ENCODE assay signal across 9 cellular contexts in the genomic region with DNA sequence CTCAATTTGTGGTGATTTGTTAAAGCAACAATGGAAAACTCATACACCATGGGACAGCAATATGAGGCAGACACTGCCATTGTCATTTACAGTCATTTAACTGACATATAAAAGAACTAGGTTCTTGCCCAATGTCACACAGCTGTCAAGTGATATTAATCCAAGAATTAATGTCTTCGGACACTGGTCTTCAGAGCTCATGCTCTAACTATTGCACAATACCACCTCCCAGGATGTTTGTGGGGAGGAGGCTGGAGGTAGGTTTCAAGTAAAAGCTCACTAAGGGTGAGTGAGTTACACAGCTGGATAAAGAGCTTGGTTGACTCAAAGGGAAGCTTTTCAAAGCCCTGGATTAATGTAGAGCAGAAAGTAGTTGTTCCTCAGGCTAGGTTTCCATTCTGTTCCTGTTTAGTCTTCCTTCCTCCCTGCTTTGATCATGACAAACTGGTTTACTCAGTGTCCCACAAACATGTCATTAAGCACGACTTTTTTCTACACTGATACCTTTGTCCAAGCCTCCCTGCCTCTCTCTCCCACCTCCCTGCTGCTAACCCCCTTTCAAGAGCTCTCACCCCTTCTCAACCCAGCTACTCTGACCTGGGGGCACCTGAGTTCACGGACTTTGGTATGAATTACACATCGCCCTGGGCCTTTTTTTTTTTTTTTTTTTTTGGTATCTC. TPM values are rescaled to one million over a fixed set of nuclear protein-coding genes. Genes with fewer than 3 reads are reported as not detected.
DNase-seq lines count a peak whose midpoint lies in the region; TF ChIP-seq lines count a peak whose summit lies in the region.
"Had no signal": no experiment of that assay in that cellular context is flagged by ENCODE, and none has a peak within 500 bp of the region (broad histone marks: within the 10 kb centered on the region; RNA-seq: fewer than 3 reads in every experiment).

No MANE protein-coding gene starts in this region.

- H3K27ac Mint-ChIP-seq in immature natural killer cell, result peak overlapping the region; percentile 35 to 89 (median 73)

- no peak overlapping the region for H2AFZ ChIP-seq in ACC112 (ENCODE audit: low read length, unreplicated experiment)
- no peak overlapping the region for H2AFZ ChIP-seq in mesenchymal stem cell (ENCODE audit: low read depth, low read length)

- H3K4me2 ChIP-seq in mesenchymal stem cell (ENCODE audit: low read length, poor library complexity, severe bottlenecking), result no peak overlapping the region

- H3K4ac ChIP-seq in mesenchymal stem cell (ENCODE audit: low read depth in 1 of 2, low read length in 2 of 2), result no peak overlapping the region

- no peak overlapping the region for H3K9ac ChIP-seq in mesenchymal stem cell (ENCODE audit: low read length)

- H3K79me2 ChIP-seq in ACC112 (ENCODE audit: control insufficient read depth, insufficient read depth, low read length, unreplicated experiment), result no peaks in the 10 kb centered on the region

- no peak overlapping the region for H2BK120ac ChIP-seq in mesenchymal stem cell (ENCODE audit: low read depth, low read length)

- H3K9me3 Mint-ChIP-seq in immature natural killer cell, result no peaks in the 10 kb centered on the region

- H2BK5ac ChIP-seq in mesenchymal stem cell (ENCODE audit: low read depth, low read length, poor library complexity, severe bottlenecking), result no peak overlapping the region

- H3K36me3 ChIP-seq in ACC112 (ENCODE audit: insufficient read depth, low read length) (no peaks in the 10 kb centered on the region), mesenchymal stem cell (ENCODE audit: control insufficient read depth in 1 of 2, insufficient read depth in 2 of 2, low read depth in 1 of 2, low read length in 2 of 2) (no peaks in the 10 kb centered on the region)
- H3K36me3 ChIP-seq: Peyer's patch had no signal

- no peak overlapping the region for H2BK12ac ChIP-seq in mesenchymal stem cell (ENCODE audit: low read length in 2 of 2)

- H2AK5ac ChIP-seq in mesenchymal stem cell (ENCODE audit: low read length, severe bottlenecking), result no peak overlapping the region

- H3K23ac ChIP-seq in mesenchymal stem cell (ENCODE audit: low read length in 2 of 2), result no peak overlapping the region

- H3K14ac ChIP-seq in mesenchymal stem cell (ENCODE audit: low read length in 2 of 2), result no peak overlapping the region

- H3K4me3 ChIP-seq in ACC112 (ENCODE audit: low read depth, low read length), result peak overlapping the region; percentile 88; the same call in 1 of the 2 replicates
- peak overlapping the region; percentile 72; the same call in 1 of the 2 replicates for H3K4me3 ChIP-seq in HL-60 (replicated peaks; ENCODE audit: insufficient read depth, low read length)
- no peak overlapping the region for H3K4me3 ChIP-seq in mesenchymal stem cell (ENCODE audit: insufficient read depth in 1 of 2, low read depth in 1 of 2, low read length in 2 of 2)

- DNase-seq in HL-60 (ENCODE audit: low read depth in 1 of 2, low spot score in 1 of 2), result peak; percentile 59 to 88
- DNase-seq in immature natural killer cell, result no peak
- no peak for DNase-seq in effector CD4-positive, alpha-beta T cell
- DNase-seq in NCI-H187 treated with DMSO at 0.1 percent for 48 hours (lab: John Stamatoyannopoulos, UW), result no peak
- no peak for DNase-seq in mesenchymal stem cell
- DNase-seq in retina, result no peak

- peaks cover 10% of the 10 kb centered on the region for H3K4me1 ChIP-seq in ACC112 (ENCODE audit: control insufficient read depth, insufficient read depth, low read length, unreplicated experiment)
- H3K4me1 ChIP-seq in mesenchymal stem cell (ENCODE audit: control insufficient read depth, insufficient read depth, low read depth, low read length), result peaks cover 6% of the 10 kb centered on the region

- no peak overlapping the region for H3K18ac ChIP-seq in mesenchymal stem cell (ENCODE audit: low read depth in 1 of 2, low read length in 2 of 2)

- H3K36me3 Mint-ChIP-seq in immature natural killer cell, result no peaks in the 10 kb centered on the region

- H2BK15ac ChIP-seq in mesenchymal stem cell (ENCODE audit: low read depth, poor library complexity, severe bottlenecking), result no peak overlapping the region

- 75% methylated on average over 3 of the region's 4 CpGs for WGBS in mesenchymal stem cell

- TF ChIP-seq CTCF in HL-60 (IDR thresholded peaks at IDR 0.05; ENCODE audit: insufficient read depth, low read length), result no peak
- no peak for TF ChIP-seq CTCF in VCaP (conservative IDR thresholded peaks at IDR 0.05)

- H3K27me3 Mint-ChIP-seq in immature natural killer cell (ENCODE audit: low read depth in 3 of 3), result peaks cover under 1 to 6% (median 2%) of the 10 kb centered on the region in 3 donors

- H3K27me3 ChIP-seq in ACC112 (ENCODE audit: insufficient read depth, low read length), result no peaks in the 10 kb centered on the region
- H3K27me3 ChIP-seq in HL-60 (ENCODE audit: insufficient read depth, poor library complexity, severe bottlenecking), result no peaks in the 10 kb centered on the region
- peaks cover 0 to 17% of the 10 kb centered on the region in 2 experiments for H3K27me3 ChIP-seq in mesenchymal stem cell (ENCODE audit: control insufficient read depth in 1 of 2, insufficient read depth in 1 of 2, low read length in 2 of 2)
- H3K27me3 ChIP-seq: Peyer's patch had no signal

- H3K4me1 Mint-ChIP-seq in immature natural killer cell, result peaks cover 20 to 27% of the 10 kb centered on the region in 2 donors

- no peak overlapping the region for H4K91ac ChIP-seq in mesenchymal stem cell (ENCODE audit: low read length)

- H3K4me3 Mint-ChIP-seq in immature natural killer cell, result peak overlapping the region; percentile 92 to 94 (median 94)

- no peak overlapping the region for H3K27ac ChIP-seq in ACC112 (ENCODE audit: low read depth, low read length)
- H3K27ac ChIP-seq in HL-60 (replicated peaks), result peak overlapping the region; percentile 86
- peak overlapping the region; percentile 92 for H3K27ac ChIP-seq in VCaP
- H3K27ac ChIP-seq in mesenchymal stem cell (ENCODE audit: low read length, poor library complexity, severe bottlenecking), result no peak overlapping the region

- H4K8ac ChIP-seq in mesenchymal stem cell (ENCODE audit: low read length), result no peak overlapping the region

- H3K9me3 ChIP-seq in mesenchymal stem cell (ENCODE audit: control insufficient read depth, low read length), result no peaks in the 10 kb centered on the region
- H3K9me3 ChIP-seq: Peyer's patch had no signal

- peaks cover 5% of the 10 kb centered on the region for H3K79me1 ChIP-seq in mesenchymal stem cell (replicated peaks; ENCODE audit: low read length, poor library complexity, severe bottlenecking)

RNA-seq across cellular contexts. Expression of a gene that starts 1.0 kb away (rescaled TPM):
- 10 to 100 TPM in 1 of 3 donors, 1 to 10 TPM in 2; 6.4 to 13.1 (median 8.7) TPM for polyA plus RNA-seq in immature natural killer cell
- polyA plus RNA-seq in mesenchymal stem cell (2013, experiment 1 of 2), result 6.3 TPM
- 6.8 TPM for polyA plus RNA-seq in mesenchymal stem cell (2013, experiment 2 of 2)

Comparison
In these comparisons a context has a peak if more than half of its experiments do, and no peak if none do; other contexts are left out.
1. H3K27ac ChIP-seq: peak in HL-60 (single experiment) and VCaP (single experiment); none in ACC112 (single experiment) and mesenchymal stem cell (single experiment).
2. H3K4me3 ChIP-seq: peak in ACC112 (single experiment) and HL-60 (single experiment); none in mesenchymal stem cell (0 of 2).
3. DNase-seq: peak in HL-60 (2 of 2); none in immature natural killer cell (0 of 3), effector CD4-positive, alpha-beta T cell (single experiment), NCI-H187 treated with DMSO at 0.1 percent for 48 hours (single experiment), mesenchymal stem cell (single experiment) and retina (single experiment).